ENCODE assay signal across 19 cellular contexts in the genomic region with DNA sequence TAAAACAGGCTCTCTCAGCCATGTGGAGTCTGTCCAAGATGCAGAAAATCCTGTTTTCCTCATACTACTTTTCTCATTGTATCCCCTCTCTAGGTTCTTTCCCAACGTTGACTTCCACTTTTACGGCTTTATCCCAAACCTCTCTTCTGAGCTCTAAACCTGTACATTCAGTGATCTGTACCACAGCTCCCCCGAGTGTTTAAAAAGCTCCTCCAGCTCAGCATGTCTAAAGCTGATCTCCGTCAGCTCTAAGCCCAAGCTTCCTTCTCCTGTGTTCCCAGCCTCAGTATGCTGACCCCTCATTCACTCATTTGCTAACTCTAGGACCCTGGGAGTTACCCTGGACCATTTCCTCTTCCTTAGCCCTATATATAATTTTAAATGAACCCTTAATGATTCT.
DNase-seq lines count a peak whose midpoint lies in the region; ATAC-seq and TF ChIP-seq lines count a peak whose summit lies in the region.
"Had no signal": no experiment of that assay in that cellular context is flagged by ENCODE, and none has a peak within 500 bp of the region (broad histone marks: within the 10 kb centered on the region; RNA-seq: fewer than 3 reads in every experiment).

No MANE protein-coding gene starts in this region.

- no peak overlapping the region for H3K9ac ChIP-seq in H9 (ENCODE audit: extremely low read depth, insufficient read length, low read length)

- in situ Hi-C loops in transverse colon (cut with MboI; ENCODE audit: low pct_ligation_motif_present in 1 of 4, low pct_unique_long_range_greater_than_20kb in 1 of 4, low sequenced_read_pairs in 3 of 4): no loop called here

- H3K9me3 ChIP-seq in H9 (ENCODE audit: control insufficient read depth, low read depth, low read length) (no peaks in the 10 kb centered on the region), transverse colon (no peaks in the 10 kb centered on the region)

- ATAC-seq in left colon: peak; percentile 57
- ATAC-seq in HG03025 (IDR thresholded peaks at IDR 0.05; ENCODE audit: low FRiP score, unreplicated experiment): no peak
- ATAC-seq in HG03521 (IDR thresholded peaks at IDR 0.05; ENCODE audit: unreplicated experiment): no peak
- ATAC-seq: HCT116; natural killer cell; stimulated activated naive CD8-positive, alpha-beta T cell treated with anti-CD3 and anti-CD28 coated beads, Interleukin-15, amount 100 ng/mL, for 72 hours had no signal

- no peak overlapping the region for H2AK5ac ChIP-seq in H9 (ENCODE audit: insufficient read length, low read length)

- TF ChIP-seq CTCF in H9 (conservative IDR thresholded peaks at IDR 0.05) (peak; percentile 59), VCaP (conservative IDR thresholded peaks at IDR 0.05) (peak; percentile 73), transverse colon (IDR thresholded peaks at IDR 0.05) (no peak)

- H2BK20ac ChIP-seq in H9 (ENCODE audit: low read depth, low read length, poor library complexity, severe bottlenecking): no peak overlapping the region

- H4K20me1 ChIP-seq in H9 (ENCODE audit: control insufficient read depth, insufficient read depth, insufficient read length): no peaks in the 10 kb centered on the region

- no peak overlapping the region for H3K4me3 ChIP-seq in transverse colon

- H3K56ac ChIP-seq in H9 (ENCODE audit: insufficient read length, low read depth, low read length): no peak overlapping the region

- peaks cover 0 to 2% (median 0%) of the 10 kb centered on the region in 3 experiments; a peak in 1 of 7 replicates for H3K36me3 Mint-ChIP-seq in H9 (ENCODE audit: insufficient read depth in 1 of 3, low read depth in 3 of 3)
- H3K36me3 Mint-ChIP-seq: natural killer cell, type B pancreatic cell had no signal

- DNase-seq in H9: peak; percentile 47
- no peak for DNase-seq in left colon
- DNase-seq in pons (ENCODE audit: low spot score): peak; percentile 39
- no peak for DNase-seq in transverse colon
- no peak for DNase-seq in C1 segment of cervical spinal cord (lab: John Stamatoyannopoulos, UW)
- DNase-seq: activated gamma-delta T cell treated with Interleukin-2 at 50 U/mL for 16 hours; cortex of kidney; natural killer cell; NCI-H1105 treated with DMSO at 0.1 percent for 48 hours; NCI-H2081 treated with DMSO at 0.1 percent for 48 hours; NCI-H446 treated with DMSO at 0.1 percent for 48 hours; Right ventricle myocardium superior; stimulated activated naive CD8-positive, alpha-beta T cell treated with anti-CD3 and anti-CD28 coated beads, Interleukin-15, amount 100 ng/mL, for 72 hours; T-helper 1 cell had no signal

- H2BK5ac ChIP-seq in H9 (ENCODE audit: insufficient read length, low read length): no peak overlapping the region

- no peak overlapping the region for H3K4me3 Mint-ChIP-seq in H9
- H3K4me3 Mint-ChIP-seq: natural killer cell; stimulated activated naive CD8-positive, alpha-beta T cell treated with anti-CD3 and anti-CD28 coated beads, Interleukin-15, amount 100 ng/mL, for 72 hours; type B pancreatic cell had no signal

- H3K27ac ChIP-seq in H9 (ENCODE audit: insufficient read length, low read depth, low read length): no peak overlapping the region
- no peak overlapping the region for H3K27ac ChIP-seq in VCaP
- H3K27ac ChIP-seq in transverse colon: no peak overlapping the region

- no peak overlapping the region for H4K5ac ChIP-seq in H9 (ENCODE audit: insufficient read length, low read depth, low read length)

- no CpG with 5 or more reads among the region's 4 CpGs for WGBS in H9 (ENCODE audit: extremely low coverage, insufficient read length, low lambda C conversion rate)
- WGBS in transverse colon (ENCODE audit: low coverage in 1 of 2), 2 donors: 24 to 31% methylated on average over 3 to 4 of the region's 4 CpGs

- no peak overlapping the region for H3K4ac ChIP-seq in H9 (ENCODE audit: low read depth, low read length)

- peaks cover 2% of the 10 kb centered on the region; the same call in 1 of the 2 replicates for H3K27me3 Mint-ChIP-seq in H9 (ENCODE audit: low read depth)
- H3K27me3 Mint-ChIP-seq: stimulated activated naive CD8-positive, alpha-beta T cell treated with anti-CD3 and anti-CD28 coated beads, Interleukin-15, amount 100 ng/mL, for 72 hours had no signal

- H2BK15ac ChIP-seq in H9 (ENCODE audit: low read depth, low read length): no peak overlapping the region

- TF ChIP-seq EP300 in transverse colon (IDR thresholded peaks at IDR 0.05; ENCODE audit: low read depth): no peak

- TF ChIP-seq POLR2A in transverse colon (IDR thresholded peaks at IDR 0.05): no peak

- no peak overlapping the region for H3K23ac ChIP-seq in H9 (ENCODE audit: insufficient read length, low read depth, low read length)

- H3K79me1 ChIP-seq in H9 (ENCODE audit: insufficient read depth, low read depth, low read length, poor library complexity, severe bottlenecking): no peaks in the 10 kb centered on the region

- H3K4me1 Mint-ChIP-seq in H9: peaks cover 2 to 3% of the 10 kb centered on the region in 2 experiments; a peak in 1 of 4 replicates
- H3K4me1 Mint-ChIP-seq: natural killer cell; stimulated activated naive CD8-positive, alpha-beta T cell treated with anti-CD3 and anti-CD28 coated beads, Interleukin-15, amount 100 ng/mL, for 72 hours had no signal

- H2BK12ac ChIP-seq in H9 (ENCODE audit: insufficient read length, low read depth, low read length): no peak overlapping the region

- H3T11ph ChIP-seq in H9 (ENCODE audit: low read length): no peak overlapping the region

- H3K14ac ChIP-seq in H9 (ENCODE audit: insufficient read depth, low read length): no peak overlapping the region

- no peak overlapping the region for H2BK120ac ChIP-seq in H9 (ENCODE audit: low read depth, low read length, poor library complexity, severe bottlenecking)

- H4K8ac ChIP-seq in H9 (replicated peaks; ENCODE audit: insufficient read length, low read depth, low read length): no peak overlapping the region

- no peaks in the 10 kb centered on the region for H3K27me3 ChIP-seq in H9 (ENCODE audit: insufficient read depth, low read length)
- H3K27me3 ChIP-seq in transverse colon: no peaks in the 10 kb centered on the region

- H3K23me2 ChIP-seq in H9 (ENCODE audit: insufficient read length, low read depth, low read length, poor library complexity, severe bottlenecking): no peaks in the 10 kb centered on the region

- H4K91ac ChIP-seq in H9 (ENCODE audit: insufficient read length, low read depth, low read length): no peak overlapping the region

- no peaks in the 10 kb centered on the region for H3K79me2 ChIP-seq in H9 (ENCODE audit: insufficient read depth, low read length)

- H2AFZ ChIP-seq in H9 (ENCODE audit: low read length): no peak overlapping the region

- H3K9me3 Mint-ChIP-seq in H9: peaks cover 0 to 4% of the 10 kb centered on the region in 2 experiments; a peak in 2 of 5 replicates
- H3K9me3 Mint-ChIP-seq: type B pancreatic cell had no signal

- H3K18ac ChIP-seq in H9 (ENCODE audit: insufficient read length, low read depth, low read length): no peak overlapping the region

- intact Hi-C loops in left colon (cut with DNase I, micrococcal nuclease): no loop called here
- intact Hi-C loops in transverse colon (cut with DNase I; ENCODE audit: low total_unique reads): no loop called here

- H3K4me1 ChIP-seq in H9 (ENCODE audit: insufficient read depth, low read length) (no peaks in the 10 kb centered on the region), transverse colon (no peaks in the 10 kb centered on the region)

- H3K36me3 ChIP-seq in transverse colon: no peaks in the 10 kb centered on the region

- H3K4me2 ChIP-seq in H9 (ENCODE audit: insufficient read depth, insufficient read length, low read length): no peak overlapping the region

- H3K27ac Mint-ChIP-seq in H9: no peak overlapping the region
- H3K27ac Mint-ChIP-seq: natural killer cell, type B pancreatic cell had no signal

Comparison
In these comparisons a context has a peak if more than half of its experiments do, and no peak if none do; other contexts are left out.
1. DNase-seq: peak in H9 (single experiment) and pons (single experiment); none in left colon (0 of 2), transverse colon (single experiment) and C1 segment of cervical spinal cord (0 of 14).
2. CTCF ChIP-seq: peak in H9 (single experiment) and VCaP (single experiment); none in transverse colon (0 of 5).